ENCODE assay signal across 5 cellular contexts in genomic region chr2:142521492-142521891, GRCh38.
"Had no signal": no experiment of that assay in that cellular context is flagged by ENCODE, and none has a peak within 500 bp of the region (broad histone marks: within the 10 kb centered on the region; RNA-seq: fewer than 3 reads in every experiment).

No MANE protein-coding gene starts in this region.

- H3K27ac Mint-ChIP-seq: GM23338, H9 had no signal

- H3K4me1 Mint-ChIP-seq: GM23338, H9 had no signal

- ATAC-seq: GM23338, K562 had no signal

- DNase-seq: H9, HCEC 1CT, IMR-90 had no signal

- H2AFZ ChIP-seq: GM23338 had no signal

- H3K4me3 Mint-ChIP-seq: GM23338, H9 had no signal

- H3K4me3 ChIP-seq: GM23338, K562 had no signal

- H3K4me2 ChIP-seq: GM23338 had no signal

- H3K9me3 Mint-ChIP-seq: GM23338, H9 had no signal
